In the genomic region with DNA sequence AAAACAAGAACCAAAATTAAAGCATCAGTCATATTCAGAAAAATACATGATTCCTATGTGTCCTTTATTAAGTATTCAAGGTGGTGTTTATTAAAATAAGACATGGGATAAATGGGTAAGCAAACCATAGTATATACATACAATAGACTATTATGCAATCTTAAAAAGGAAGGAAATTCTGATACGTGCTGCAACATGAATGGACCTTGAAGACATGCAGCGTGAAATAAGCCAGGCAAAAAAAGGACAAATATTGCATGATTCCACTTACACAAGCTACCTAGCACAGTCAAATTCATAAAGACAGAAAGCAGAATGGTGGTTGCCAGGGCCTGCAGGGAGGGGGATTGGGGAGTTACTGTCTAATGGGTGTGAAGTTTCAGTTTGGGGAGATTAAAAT, we compare ENCODE assay signal across 1 cellular context.
TF ChIP-seq lines count a peak whose summit lies in the region.

No MANE protein-coding gene starts in this region.

TF ChIP-seq in IMR-90, 13 proteins besides CTCF, POLR2A, EP300 and RAD21:
- 0 out of 2 replicates have a peak, but pooled peaks have one; percentile 11 for TF ChIP-seq CEBPB (IDR thresholded peaks at IDR 0.05; ENCODE audit: low read depth, low read length)
- TF ChIP-seq MAFK (IDR thresholded peaks at IDR 0.05; ENCODE audit: low read depth, low read length), result no peak
TF ChIP-seq in IMR-90: peak in this region for 1.
